8 cellular contexts compared by ENCODE assay signal in the genomic region with DNA sequence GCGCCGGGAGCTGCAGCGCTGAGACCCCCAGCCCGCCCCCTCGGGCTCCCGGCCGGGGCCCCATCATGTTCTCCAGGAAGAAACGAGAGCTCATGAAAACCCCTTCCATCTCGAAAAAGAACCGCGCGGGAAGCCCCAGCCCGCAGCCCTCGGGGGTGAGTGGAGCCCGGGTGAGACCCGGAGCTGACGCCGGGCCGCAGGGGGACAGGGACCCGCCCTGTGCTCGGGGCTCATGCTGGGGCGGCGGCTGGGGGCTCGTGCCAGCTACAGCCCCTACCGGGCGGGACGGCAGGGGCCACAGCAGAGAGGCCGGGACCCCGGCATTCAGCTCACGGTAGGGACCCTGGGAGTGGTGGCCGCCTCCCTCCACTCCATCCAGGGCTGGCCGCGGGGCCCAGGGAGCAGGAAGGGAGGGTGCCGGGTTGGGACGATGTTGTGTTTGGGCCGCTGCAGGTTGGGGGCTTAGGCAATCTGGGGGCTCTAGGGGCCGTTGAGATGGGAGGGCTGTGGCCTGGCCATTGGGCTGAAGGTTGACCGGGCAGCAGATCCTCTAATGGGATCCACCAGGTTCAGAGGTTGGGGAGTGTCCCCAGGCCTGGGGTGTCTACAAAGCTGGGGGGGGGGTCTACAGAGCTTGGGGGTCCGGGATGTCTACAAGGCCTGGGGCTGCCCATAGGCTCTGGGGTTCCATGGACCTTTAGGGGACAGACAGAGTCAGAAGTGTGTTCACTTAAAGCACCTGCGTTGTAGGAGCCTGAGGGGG. TPM values are rescaled to one million over a fixed set of nuclear protein-coding genes. Genes with fewer than 3 reads are reported as not detected.
DNase-seq lines count a peak whose midpoint lies in the region; ATAC-seq and TF ChIP-seq lines count a peak whose summit lies in the region.

No MANE protein-coding gene starts in this region.

- no peak for DNase-seq in T-helper 2 cell treated with Interferon-gamma antibody and Interleukin-4, amounts not matched to agents 5 μg/mL and 100 μg/mL, for 36 hours (ENCODE audit: low spot score)
- no peak for DNase-seq in esophagus squamous epithelium (lab: John Stamatoyannopoulos, UW)
- DNase-seq in smooth muscle cell (lab: John Stamatoyannopoulos, UW; ENCODE audit: unreplicated experiment) = no peak
- DNase-seq in GM20000 (ENCODE audit: low spot score) = no peak
- no peak for DNase-seq in putamen (ENCODE audit: low spot score)

- H3K27me3 ChIP-seq in ACC112 (ENCODE audit: insufficient read depth, low read length) (peaks cover 27% of the 10 kb centered on the region), esophagus squamous epithelium (peaks cover 9 to 82% (median 14%) of the 10 kb centered on the region in 4 donors), smooth muscle cell (ENCODE audit: low read depth) (peaks cover 39% of the 10 kb centered on the region)

- no peaks in the 10 kb centered on the region for H3K9me3 Mint-ChIP-seq in T-helper 2 cell treated with Interferon-gamma antibody and Interleukin-4, amounts not matched to agents 5 μg/mL and 100 μg/mL, for 36 hours

- peak overlapping the region; percentile 93 for H3K27ac Mint-ChIP-seq in T-helper 2 cell treated with Interferon-gamma antibody and Interleukin-4, amounts not matched to agents 5 μg/mL and 100 μg/mL, for 36 hours

- H3K4me3 ChIP-seq in ACC112 (ENCODE audit: low read depth, low read length) (peak overlapping the region; percentile 60), esophagus squamous epithelium (peak overlapping the region; percentile 27 to 69 (median 44)), smooth muscle cell (peak overlapping the region; percentile 47)

- peak overlapping the region; percentile 88 for H3K4me2 ChIP-seq in smooth muscle cell

- H4K20me1 ChIP-seq in smooth muscle cell (ENCODE audit: low read depth) = peaks cover 9% of the 10 kb centered on the region

- TF ChIP-seq CTCF in esophagus squamous epithelium (IDR thresholded peaks at IDR 0.05) (no peak), smooth muscle cell (IDR thresholded peaks at IDR 0.05; ENCODE audit: borderline replicate concordance, insufficient read depth, poor library complexity, severe bottlenecking) (no peak), GM20000 (IDR thresholded peaks at IDR 0.05; ENCODE audit: extremely low read depth, missing control alignments) (no peak)

- TF ChIP-seq POLR2A in esophagus squamous epithelium (IDR thresholded peaks at IDR 0.05) = no peak

- peaks cover 38% of the 10 kb centered on the region for H3K4me1 Mint-ChIP-seq in T-helper 2 cell treated with Interferon-gamma antibody and Interleukin-4, amounts not matched to agents 5 μg/mL and 100 μg/mL, for 36 hours (ENCODE audit: low read depth)

- H3K4me1 ChIP-seq in ACC112 (ENCODE audit: control insufficient read depth, insufficient read depth, low read length, unreplicated experiment) = no peaks in the 10 kb centered on the region
- peaks cover 33 to 79% (median 43%) of the 10 kb centered on the region in 3 donors for H3K4me1 ChIP-seq in esophagus squamous epithelium
- H3K4me1 ChIP-seq in smooth muscle cell (ENCODE audit: low read depth) = peaks cover 6% of the 10 kb centered on the region

- ATAC-seq in GM21737 (IDR thresholded peaks at IDR 0.05; ENCODE audit: unreplicated experiment) (peak; percentile 21), GM18870 (IDR thresholded peaks at IDR 0.05; ENCODE audit: unreplicated experiment) (no peak)

- H3K79me2 ChIP-seq in ACC112 (ENCODE audit: control insufficient read depth, insufficient read depth, low read length, unreplicated experiment) (no peaks in the 10 kb centered on the region), smooth muscle cell (ENCODE audit: low read depth) (no peaks in the 10 kb centered on the region)

- H3K27me3 Mint-ChIP-seq in T-helper 2 cell treated with Interferon-gamma antibody and Interleukin-4, amounts not matched to agents 5 μg/mL and 100 μg/mL, for 36 hours (ENCODE audit: low read depth) = no peaks in the 10 kb centered on the region

- H3K4me3 Mint-ChIP-seq in T-helper 2 cell treated with Interferon-gamma antibody and Interleukin-4, amounts not matched to agents 5 μg/mL and 100 μg/mL, for 36 hours = peak overlapping the region; percentile 96

- H3K9me3 ChIP-seq in esophagus squamous epithelium (no peaks in the 10 kb centered on the region), smooth muscle cell (replicated peaks; ENCODE audit: low read depth) (no peaks in the 10 kb centered on the region)

- peaks cover 5% of the 10 kb centered on the region for H3F3A ChIP-seq in smooth muscle cell (ENCODE audit: low read depth)

- intact Hi-C loops in esophagus squamous epithelium (cut with DNase I) = no loop called here

- no peak overlapping the region for H3K9ac ChIP-seq in smooth muscle cell (ENCODE audit: low read depth)

- H3K36me3 Mint-ChIP-seq in T-helper 2 cell treated with Interferon-gamma antibody and Interleukin-4, amounts not matched to agents 5 μg/mL and 100 μg/mL, for 36 hours (ENCODE audit: low read depth) = peaks cover 30% of the 10 kb centered on the region

- H2AFZ ChIP-seq in ACC112 (ENCODE audit: low read length, unreplicated experiment) (no peak overlapping the region), smooth muscle cell (ENCODE audit: low read depth) (no peak overlapping the region)

- no peaks in the 10 kb centered on the region for H3K36me3 ChIP-seq in ACC112 (ENCODE audit: insufficient read depth, low read length)
- H3K36me3 ChIP-seq in esophagus squamous epithelium = no peaks in the 10 kb centered on the region
- no peaks in the 10 kb centered on the region for H3K36me3 ChIP-seq in smooth muscle cell (ENCODE audit: low read depth)

- no peak overlapping the region for H3K27ac ChIP-seq in ACC112 (ENCODE audit: low read depth, low read length)
- peak overlapping the region; percentile 66 to 85 (median 76) for H3K27ac ChIP-seq in esophagus squamous epithelium
- H3K27ac ChIP-seq in smooth muscle cell (ENCODE audit: low read depth) = no peak overlapping the region

- 9 to 14% methylated on average over 5 to 6 of the region's 40 CpGs for WGBS in esophagus squamous epithelium, 2 donors
- 17% methylated on average over 20 of the region's 40 CpGs for WGBS in smooth muscle cell (ENCODE audit: low lambda C conversion rate)

RNA-seq across cellular contexts. Expression of a gene that starts 0.6 kb away (rescaled TPM):
- total RNA-seq in esophagus squamous epithelium = 10 to 100 TPM in 3 of 4 donors, 1 to 10 TPM in 1; 8.2 to 39.3 (median 12.5) TPM
- 4.4 and 8.7 TPM in 2 replicates for total RNA-seq in smooth muscle cell
- polyA plus RNA-seq in smooth muscle cell = 8.0 and 13.9 TPM in 2 replicates

RNA-seq across cellular contexts. Expression of a gene that starts 27.6 kb away (rescaled TPM):
- total RNA-seq in esophagus squamous epithelium (10 to 100 TPM; 12.6 to 24.4 (median 18.7) TPM), smooth muscle cell (4.1 and 5.0 TPM in 2 replicates)
- 11.8 and 26.5 TPM in 2 replicates for polyA plus RNA-seq in smooth muscle cell

RNA-seq across cellular contexts. Expression of a gene that starts 27.7 kb away (rescaled TPM):
- total RNA-seq in esophagus squamous epithelium = 100 to 1,000 TPM; 113 to 198 (median 166) TPM
- 99.1 and 114 TPM in 2 replicates for total RNA-seq in smooth muscle cell
- 235 and 260 TPM in 2 replicates for polyA plus RNA-seq in smooth muscle cell

RNA-seq across cellular contexts. Expression of a gene that starts 36.3 kb away (rescaled TPM):
- total RNA-seq in esophagus squamous epithelium = 100 to 1,000 TPM; 108 to 405 (median 244) TPM
- 319 and 325 TPM in 2 replicates for total RNA-seq in smooth muscle cell
- polyA plus RNA-seq in smooth muscle cell = 441 and 450 TPM in 2 replicates

RNA-seq across cellular contexts. Expression of a gene that starts 41.1 kb away (rescaled TPM):
- total RNA-seq in esophagus squamous epithelium (100 to 1,000 TPM in 2 of 4 donors, 10 to 100 TPM in 2; 79.0 to 125 (median 105) TPM), smooth muscle cell (150 and 155 TPM in 2 replicates)
- 392 and 404 TPM in 2 replicates for polyA plus RNA-seq in smooth muscle cell

Comparison
In these comparisons a context has a peak if more than half of its experiments do, and no peak if none do; other contexts are left out.
1. H3K27ac ChIP-seq: peak in esophagus squamous epithelium (4 of 4); none in ACC112 (single experiment) and smooth muscle cell (single experiment).
2. Peak in every context shown above with its lines, with median percentiles within 50 percentile points of each other: H3K4me3 ChIP-seq.